ENCODE assay signal across 1 cellular context in the genomic region with DNA sequence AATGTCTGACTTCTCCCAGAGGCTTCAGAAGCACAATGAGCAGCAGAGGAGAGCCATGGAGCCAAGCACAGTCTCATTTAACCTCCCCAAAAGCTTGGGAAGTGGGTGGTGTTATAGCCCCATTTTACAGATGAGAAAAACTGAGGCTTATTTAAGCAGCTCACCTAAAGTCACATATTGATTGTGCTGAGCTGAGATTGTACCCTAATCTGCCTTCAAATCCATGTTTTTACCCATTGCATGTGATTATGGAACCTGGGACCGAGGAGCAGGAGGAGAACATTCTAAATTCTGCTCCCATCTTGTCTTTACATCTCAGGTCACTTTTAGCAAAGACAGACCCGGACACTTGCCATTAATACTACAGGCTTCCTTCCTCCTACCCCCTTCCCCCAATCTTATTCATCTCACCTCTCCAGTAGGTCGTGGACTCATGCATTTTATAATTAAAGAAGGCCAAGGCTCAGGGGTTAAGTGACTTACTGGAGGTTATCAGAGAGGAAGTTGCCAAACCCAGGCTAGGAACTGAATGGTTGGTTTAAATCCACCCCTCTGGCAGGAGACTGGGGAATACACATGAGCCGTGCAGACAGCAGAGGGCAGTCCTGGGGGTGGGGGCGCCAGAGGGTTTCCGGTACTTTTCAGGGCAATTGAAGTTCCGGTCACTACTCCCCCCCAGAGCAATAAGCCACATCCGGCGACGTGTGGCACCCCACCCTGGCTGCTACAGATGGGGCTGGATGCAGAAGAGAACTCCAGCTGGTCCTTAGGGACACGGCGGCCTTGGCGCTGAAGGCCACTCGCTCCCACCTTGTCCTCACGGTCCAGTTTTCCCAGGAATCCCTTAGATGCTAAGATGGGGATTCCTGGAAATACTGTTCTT.
TF ChIP-seq lines count a peak whose summit lies in the region.

No MANE protein-coding gene starts in this region.

TF ChIP-seq in GM23338, 12 proteins besides CTCF, POLR2A, EP300 and RAD21 (continued from another document):
- TF ChIP-seq, protein P1, sequence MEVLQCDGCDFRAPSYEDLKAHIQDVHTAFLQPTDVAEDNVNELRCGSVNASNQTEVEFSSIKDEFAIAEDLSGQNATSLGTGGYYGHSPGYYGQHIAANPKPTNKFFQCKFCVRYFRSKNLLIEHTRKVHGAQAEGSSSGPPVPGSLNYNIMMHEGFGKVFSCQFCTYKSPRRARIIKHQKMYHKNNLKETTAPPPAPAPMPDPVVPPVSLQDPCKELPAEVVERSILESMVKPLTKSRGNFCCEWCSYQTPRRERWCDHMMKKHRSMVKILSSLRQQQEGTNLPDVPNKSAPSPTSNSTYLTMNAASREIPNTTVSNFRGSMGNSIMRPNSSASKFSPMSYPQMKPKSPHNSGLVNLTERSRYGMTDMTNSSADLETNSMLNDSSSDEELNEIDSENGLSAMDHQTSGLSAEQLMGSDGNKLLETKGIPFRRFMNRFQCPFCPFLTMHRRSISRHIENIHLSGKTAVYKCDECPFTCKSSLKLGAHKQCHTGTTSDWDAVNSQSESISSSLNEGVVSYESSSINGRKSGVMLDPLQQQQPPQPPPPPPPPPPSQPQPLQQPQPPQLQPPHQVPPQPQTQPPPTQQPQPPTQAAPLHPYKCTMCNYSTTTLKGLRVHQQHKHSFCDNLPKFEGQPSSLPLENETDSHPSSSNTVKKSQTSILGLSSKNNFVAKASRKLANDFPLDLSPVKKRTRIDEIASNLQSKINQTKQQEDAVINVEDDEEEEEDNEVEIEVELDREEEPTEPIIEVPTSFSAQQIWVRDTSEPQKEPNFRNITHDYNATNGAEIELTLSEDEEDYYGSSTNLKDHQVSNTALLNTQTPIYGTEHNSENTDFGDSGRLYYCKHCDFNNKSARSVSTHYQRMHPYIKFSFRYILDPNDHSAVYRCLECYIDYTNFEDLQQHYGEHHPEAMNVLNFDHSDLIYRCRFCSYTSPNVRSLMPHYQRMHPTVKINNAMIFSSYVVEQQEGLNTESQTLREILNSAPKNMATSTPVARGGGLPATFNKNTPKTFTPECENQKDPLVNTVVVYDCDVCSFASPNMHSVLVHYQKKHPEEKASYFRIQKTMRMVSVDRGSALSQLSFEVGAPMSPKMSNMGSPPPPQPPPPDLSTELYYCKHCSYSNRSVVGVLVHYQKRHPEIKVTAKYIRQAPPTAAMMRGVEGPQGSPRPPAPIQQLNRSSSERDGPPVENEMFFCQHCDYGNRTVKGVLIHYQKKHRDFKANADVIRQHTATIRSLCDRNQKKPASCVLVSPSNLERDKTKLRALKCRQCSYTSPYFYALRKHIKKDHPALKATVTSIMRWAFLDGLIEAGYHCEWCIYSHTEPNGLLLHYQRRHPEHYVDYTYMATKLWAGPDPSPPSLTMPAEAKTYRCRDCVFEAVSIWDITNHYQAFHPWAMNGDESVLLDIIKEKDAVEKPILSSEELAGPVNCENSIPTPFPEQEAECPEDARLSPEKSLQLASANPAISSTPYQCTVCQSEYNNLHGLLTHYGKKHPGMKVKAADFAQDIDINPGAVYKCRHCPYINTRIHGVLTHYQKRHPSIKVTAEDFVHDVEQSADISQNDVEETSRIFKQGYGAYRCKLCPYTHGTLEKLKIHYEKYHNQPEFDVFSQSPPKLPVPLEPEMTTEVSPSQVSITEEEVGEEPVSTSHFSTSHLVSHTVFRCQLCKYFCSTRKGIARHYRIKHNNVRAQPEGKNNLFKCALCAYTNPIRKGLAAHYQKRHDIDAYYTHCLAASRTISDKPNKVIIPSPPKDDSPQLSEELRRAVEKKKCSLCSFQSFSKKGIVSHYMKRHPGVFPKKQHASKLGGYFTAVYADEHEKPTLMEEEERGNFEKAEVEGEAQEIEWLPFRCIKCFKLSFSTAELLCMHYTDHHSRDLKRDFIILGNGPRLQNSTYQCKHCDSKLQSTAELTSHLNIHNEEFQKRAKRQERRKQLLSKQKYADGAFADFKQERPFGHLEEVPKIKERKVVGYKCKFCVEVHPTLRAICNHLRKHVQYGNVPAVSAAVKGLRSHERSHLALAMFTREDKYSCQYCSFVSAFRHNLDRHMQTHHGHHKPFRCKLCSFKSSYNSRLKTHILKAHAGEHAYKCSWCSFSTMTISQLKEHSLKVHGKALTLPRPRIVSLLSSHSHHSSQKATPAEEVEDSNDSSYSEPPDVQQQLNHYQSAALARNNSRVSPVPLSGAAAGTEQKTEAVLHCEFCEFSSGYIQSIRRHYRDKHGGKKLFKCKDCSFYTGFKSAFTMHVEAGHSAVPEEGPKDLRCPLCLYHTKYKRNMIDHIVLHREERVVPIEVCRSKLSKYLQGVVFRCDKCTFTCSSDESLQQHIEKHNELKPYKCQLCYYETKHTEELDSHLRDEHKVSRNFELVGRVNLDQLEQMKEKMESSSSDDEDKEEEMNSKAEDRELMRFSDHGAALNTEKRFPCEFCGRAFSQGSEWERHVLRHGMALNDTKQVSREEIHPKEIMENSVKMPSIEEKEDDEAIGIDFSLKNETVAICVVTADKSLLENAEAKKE (CRISPR knock-in tag; IDR thresholded peaks at IDR 0.05), result no peak
- TF ChIP-seq EZH2 (IDR thresholded peaks at IDR 0.05; ENCODE audit: low read depth, unreplicated experiment) (no peak), CREB1 (CRISPR knock-in tag; IDR thresholded peaks at IDR 0.05; ENCODE audit: low read depth) (no peak), JUNB (IDR thresholded peaks at IDR 0.05; ENCODE audit: unreplicated experiment) (no peak), NANOG (IDR thresholded peaks at IDR 0.05; ENCODE audit: borderline replicate concordance) (no peak), POLR2AphosphoS5 (IDR thresholded peaks at IDR 0.05; ENCODE audit: low read depth) (no peak)
- TF ChIP-seq, protein P2, sequence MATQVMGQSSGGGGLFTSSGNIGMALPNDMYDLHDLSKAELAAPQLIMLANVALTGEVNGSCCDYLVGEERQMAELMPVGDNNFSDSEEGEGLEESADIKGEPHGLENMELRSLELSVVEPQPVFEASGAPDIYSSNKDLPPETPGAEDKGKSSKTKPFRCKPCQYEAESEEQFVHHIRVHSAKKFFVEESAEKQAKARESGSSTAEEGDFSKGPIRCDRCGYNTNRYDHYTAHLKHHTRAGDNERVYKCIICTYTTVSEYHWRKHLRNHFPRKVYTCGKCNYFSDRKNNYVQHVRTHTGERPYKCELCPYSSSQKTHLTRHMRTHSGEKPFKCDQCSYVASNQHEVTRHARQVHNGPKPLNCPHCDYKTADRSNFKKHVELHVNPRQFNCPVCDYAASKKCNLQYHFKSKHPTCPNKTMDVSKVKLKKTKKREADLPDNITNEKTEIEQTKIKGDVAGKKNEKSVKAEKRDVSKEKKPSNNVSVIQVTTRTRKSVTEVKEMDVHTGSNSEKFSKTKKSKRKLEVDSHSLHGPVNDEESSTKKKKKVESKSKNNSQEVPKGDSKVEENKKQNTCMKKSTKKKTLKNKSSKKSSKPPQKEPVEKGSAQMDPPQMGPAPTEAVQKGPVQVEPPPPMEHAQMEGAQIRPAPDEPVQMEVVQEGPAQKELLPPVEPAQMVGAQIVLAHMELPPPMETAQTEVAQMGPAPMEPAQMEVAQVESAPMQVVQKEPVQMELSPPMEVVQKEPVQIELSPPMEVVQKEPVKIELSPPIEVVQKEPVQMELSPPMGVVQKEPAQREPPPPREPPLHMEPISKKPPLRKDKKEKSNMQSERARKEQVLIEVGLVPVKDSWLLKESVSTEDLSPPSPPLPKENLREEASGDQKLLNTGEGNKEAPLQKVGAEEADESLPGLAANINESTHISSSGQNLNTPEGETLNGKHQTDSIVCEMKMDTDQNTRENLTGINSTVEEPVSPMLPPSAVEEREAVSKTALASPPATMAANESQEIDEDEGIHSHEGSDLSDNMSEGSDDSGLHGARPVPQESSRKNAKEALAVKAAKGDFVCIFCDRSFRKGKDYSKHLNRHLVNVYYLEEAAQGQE (IDR thresholded peaks at IDR 0.05; ENCODE audit: unreplicated experiment), result no peak
